1 cellular context compared by ENCODE assay signal in genomic region chr10:3766046-3766761, GRCh38.
TF ChIP-seq lines count a peak whose summit lies in the region.

No MANE protein-coding gene starts in this region.

TF ChIP-seq in HepG2, 621 proteins besides CTCF, POLR2A, EP300 and RAD21 (continued from another document and continues in another):
- TF ChIP-seq, protein P1, sequence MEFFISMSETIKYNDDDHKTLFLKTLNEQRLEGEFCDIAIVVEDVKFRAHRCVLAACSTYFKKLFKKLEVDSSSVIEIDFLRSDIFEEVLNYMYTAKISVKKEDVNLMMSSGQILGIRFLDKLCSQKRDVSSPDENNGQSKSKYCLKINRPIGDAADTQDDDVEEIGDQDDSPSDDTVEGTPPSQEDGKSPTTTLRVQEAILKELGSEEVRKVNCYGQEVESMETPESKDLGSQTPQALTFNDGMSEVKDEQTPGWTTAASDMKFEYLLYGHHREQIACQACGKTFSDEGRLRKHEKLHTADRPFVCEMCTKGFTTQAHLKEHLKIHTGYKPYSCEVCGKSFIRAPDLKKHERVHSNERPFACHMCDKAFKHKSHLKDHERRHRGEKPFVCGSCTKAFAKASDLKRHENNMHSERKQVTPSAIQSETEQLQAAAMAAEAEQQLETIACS (CRISPR knock-in tag; IDR thresholded peaks at IDR 0.05) = no peak
- TF ChIP-seq ZSCAN12 (CRISPR knock-in tag; IDR thresholded peaks at IDR 0.05) (0 out of 2 replicates have a peak, but pooled peaks have one; percentile 59), ZNF335 (CRISPR knock-in tag; IDR thresholded peaks at IDR 0.05) (peak; percentile 51; the same call in 1 of the 2 replicates), MBNL3 (CRISPR knock-in tag; conservative IDR thresholded peaks at IDR 0.05) (no peak), MAFF (IDR thresholded peaks at IDR 0.05; ENCODE audit: low read depth, low read length) (no peak), HNF4A (CRISPR knock-in tag; IDR thresholded peaks at IDR 0.05) (peak; percentile 95), ATF1 (CRISPR knock-in tag; IDR thresholded peaks at IDR 0.05) (peak; percentile 29; the same call in 1 of the 2 replicates), ZMYM3 (CRISPR knock-in tag; IDR thresholded peaks at IDR 0.05) (peak; percentile 73; the same call in 1 of the 2 replicates), ZNF780A (CRISPR knock-in tag; IDR thresholded peaks at IDR 0.05) (no peak), ZXDC (CRISPR knock-in tag; IDR thresholded peaks at IDR 0.05) (no peak), ZBTB21 (CRISPR knock-in tag; IDR thresholded peaks at IDR 0.05) (peak; percentile 85; the same call in 1 of the 2 replicates), REPIN1 (CRISPR knock-in tag; IDR thresholded peaks at IDR 0.05; ENCODE audit: borderline replicate concordance, low read depth) (peak; percentile 74; the same call in 1 of the 2 replicates), ZNF83 (CRISPR knock-in tag; IDR thresholded peaks at IDR 0.05; ENCODE audit: borderline replicate concordance) (no peak), RFXANK (CRISPR knock-in tag; IDR thresholded peaks at IDR 0.05) (no peak), SETDB1 (CRISPR knock-in tag; IDR thresholded peaks at IDR 0.05; ENCODE audit: borderline replicate concordance) (no peak), ISX (CRISPR knock-in tag; conservative IDR thresholded peaks at IDR 0.05) (no peak), ZNF232 (CRISPR knock-in tag; IDR thresholded peaks at IDR 0.05; ENCODE audit: borderline replicate concordance) (no peak), ZNF33B (CRISPR knock-in tag; IDR thresholded peaks at IDR 0.05) (no peak), FOXO1 (CRISPR knock-in tag; IDR thresholded peaks at IDR 0.05) (peak; percentile 56; the same call in 1 of the 2 replicates), KLF12 (CRISPR knock-in tag; IDR thresholded peaks at IDR 0.05; ENCODE audit: borderline replicate concordance) (0 out of 2 replicates have a peak, but pooled peaks have one; percentile 11), MED13 (CRISPR knock-in tag; IDR thresholded peaks at IDR 0.05) (no peak), BRCA1 (CRISPR knock-in tag; IDR thresholded peaks at IDR 0.05) (no peak), ZBTB1 (CRISPR knock-in tag; IDR thresholded peaks at IDR 0.05; ENCODE audit: borderline replicate concordance) (no peak), ELF4 (CRISPR knock-in tag; IDR thresholded peaks at IDR 0.05; ENCODE audit: borderline replicate concordance) (0 out of 2 replicates have a peak, but pooled peaks have one; percentile 63), SCMH1 (CRISPR knock-in tag; IDR thresholded peaks at IDR 0.05; ENCODE audit: borderline replicate concordance) (no peak), KAT7 (CRISPR knock-in tag; IDR thresholded peaks at IDR 0.05; ENCODE audit: borderline replicate concordance) (no peak), HDAC6 (IDR thresholded peaks at IDR 0.05; ENCODE audit: low read depth, low read length) (no peak), TSC22D2 (CRISPR knock-in tag; IDR thresholded peaks at IDR 0.05; ENCODE audit: borderline replicate concordance) (no peak), ZMYM2 (CRISPR knock-in tag; IDR thresholded peaks at IDR 0.05) (no peak), CBX5 (CRISPR knock-in tag; IDR thresholded peaks at IDR 0.05; ENCODE audit: borderline replicate concordance) (no peak), ZNF781 (CRISPR knock-in tag; IDR thresholded peaks at IDR 0.05; ENCODE audit: borderline replicate concordance, not compliant biosample characterization) (no peak), GPBP1L1 (CRISPR knock-in tag; IDR thresholded peaks at IDR 0.05) (no peak), GLMP (CRISPR knock-in tag; IDR thresholded peaks at IDR 0.05; ENCODE audit: borderline replicate concordance) (no peak), KDM5B (CRISPR knock-in tag; IDR thresholded peaks at IDR 0.05; ENCODE audit: borderline replicate concordance) (no peak), TP53 (CRISPR knock-in tag; conservative IDR thresholded peaks at IDR 0.05) (no peak), KDM1A (CRISPR knock-in tag; IDR thresholded peaks at IDR 0.05) (no peak), ZNF136 (CRISPR knock-in tag; IDR thresholded peaks at IDR 0.05; ENCODE audit: low read depth) (no peak), GTF2F1 (IDR thresholded peaks at IDR 0.05; ENCODE audit: low read length) (no peak), ZNF784 (CRISPR knock-in tag; IDR thresholded peaks at IDR 0.05; ENCODE audit: borderline replicate concordance) (no peak), ZBTB3 (CRISPR knock-in tag; IDR thresholded peaks at IDR 0.05; ENCODE audit: borderline replicate concordance, low read depth) (no peak), ZNF12 (CRISPR knock-in tag; IDR thresholded peaks at IDR 0.05) (no peak), ZNF264 (CRISPR knock-in tag; IDR thresholded peaks at IDR 0.05) (0 out of 2 replicates have a peak, but pooled peaks have one; percentile 24), ZNF101 (CRISPR knock-in tag; IDR thresholded peaks at IDR 0.05; ENCODE audit: borderline replicate concordance, low read depth) (no peak), FOSL1 (CRISPR knock-in tag; IDR thresholded peaks at IDR 0.05; ENCODE audit: borderline replicate concordance) (no peak), TBP (CRISPR knock-in tag; IDR thresholded peaks at IDR 0.05) (no peak), ZNF713 (CRISPR knock-in tag; IDR thresholded peaks at IDR 0.05) (no peak), NFE2L2 (IDR thresholded peaks at IDR 0.05; ENCODE audit: low read length) (no peak), MAFG (CRISPR knock-in tag; IDR thresholded peaks at IDR 0.05) (no peak)
- TF ChIP-seq, protein P2, sequence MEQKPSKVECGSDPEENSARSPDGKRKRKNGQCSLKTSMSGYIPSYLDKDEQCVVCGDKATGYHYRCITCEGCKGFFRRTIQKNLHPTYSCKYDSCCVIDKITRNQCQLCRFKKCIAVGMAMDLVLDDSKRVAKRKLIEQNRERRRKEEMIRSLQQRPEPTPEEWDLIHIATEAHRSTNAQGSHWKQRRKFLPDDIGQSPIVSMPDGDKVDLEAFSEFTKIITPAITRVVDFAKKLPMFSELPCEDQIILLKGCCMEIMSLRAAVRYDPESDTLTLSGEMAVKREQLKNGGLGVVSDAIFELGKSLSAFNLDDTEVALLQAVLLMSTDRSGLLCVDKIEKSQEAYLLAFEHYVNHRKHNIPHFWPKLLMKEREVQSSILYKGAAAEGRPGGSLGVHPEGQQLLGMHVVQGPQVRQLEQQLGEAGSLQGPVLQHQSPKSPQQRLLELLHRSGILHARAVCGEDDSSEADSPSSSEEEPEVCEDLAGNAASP (CRISPR knock-in tag; IDR thresholded peaks at IDR 0.05; ENCODE audit: borderline replicate concordance) = peak; percentile 51; the same call in 1 of the 2 replicates
- TF ChIP-seq, protein P3, sequence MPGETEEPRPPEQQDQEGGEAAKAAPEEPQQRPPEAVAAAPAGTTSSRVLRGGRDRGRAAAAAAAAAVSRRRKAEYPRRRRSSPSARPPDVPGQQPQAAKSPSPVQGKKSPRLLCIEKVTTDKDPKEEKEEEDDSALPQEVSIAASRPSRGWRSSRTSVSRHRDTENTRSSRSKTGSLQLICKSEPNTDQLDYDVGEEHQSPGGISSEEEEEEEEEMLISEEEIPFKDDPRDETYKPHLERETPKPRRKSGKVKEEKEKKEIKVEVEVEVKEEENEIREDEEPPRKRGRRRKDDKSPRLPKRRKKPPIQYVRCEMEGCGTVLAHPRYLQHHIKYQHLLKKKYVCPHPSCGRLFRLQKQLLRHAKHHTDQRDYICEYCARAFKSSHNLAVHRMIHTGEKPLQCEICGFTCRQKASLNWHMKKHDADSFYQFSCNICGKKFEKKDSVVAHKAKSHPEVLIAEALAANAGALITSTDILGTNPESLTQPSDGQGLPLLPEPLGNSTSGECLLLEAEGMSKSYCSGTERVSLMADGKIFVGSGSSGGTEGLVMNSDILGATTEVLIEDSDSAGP (CRISPR knock-in tag; IDR thresholded peaks at IDR 0.05; ENCODE audit: borderline replicate concordance) = peak; percentile 68
- TF ChIP-seq, protein P4, sequence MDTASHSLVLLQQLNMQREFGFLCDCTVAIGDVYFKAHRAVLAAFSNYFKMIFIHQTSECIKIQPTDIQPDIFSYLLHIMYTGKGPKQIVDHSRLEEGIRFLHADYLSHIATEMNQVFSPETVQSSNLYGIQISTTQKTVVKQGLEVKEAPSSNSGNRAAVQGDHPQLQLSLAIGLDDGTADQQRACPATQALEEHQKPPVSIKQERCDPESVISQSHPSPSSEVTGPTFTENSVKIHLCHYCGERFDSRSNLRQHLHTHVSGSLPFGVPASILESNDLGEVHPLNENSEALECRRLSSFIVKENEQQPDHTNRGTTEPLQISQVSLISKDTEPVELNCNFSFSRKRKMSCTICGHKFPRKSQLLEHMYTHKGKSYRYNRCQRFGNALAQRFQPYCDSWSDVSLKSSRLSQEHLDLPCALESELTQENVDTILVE (CRISPR knock-in tag; IDR thresholded peaks at IDR 0.05) = no peak
- TF ChIP-seq, protein P5, sequence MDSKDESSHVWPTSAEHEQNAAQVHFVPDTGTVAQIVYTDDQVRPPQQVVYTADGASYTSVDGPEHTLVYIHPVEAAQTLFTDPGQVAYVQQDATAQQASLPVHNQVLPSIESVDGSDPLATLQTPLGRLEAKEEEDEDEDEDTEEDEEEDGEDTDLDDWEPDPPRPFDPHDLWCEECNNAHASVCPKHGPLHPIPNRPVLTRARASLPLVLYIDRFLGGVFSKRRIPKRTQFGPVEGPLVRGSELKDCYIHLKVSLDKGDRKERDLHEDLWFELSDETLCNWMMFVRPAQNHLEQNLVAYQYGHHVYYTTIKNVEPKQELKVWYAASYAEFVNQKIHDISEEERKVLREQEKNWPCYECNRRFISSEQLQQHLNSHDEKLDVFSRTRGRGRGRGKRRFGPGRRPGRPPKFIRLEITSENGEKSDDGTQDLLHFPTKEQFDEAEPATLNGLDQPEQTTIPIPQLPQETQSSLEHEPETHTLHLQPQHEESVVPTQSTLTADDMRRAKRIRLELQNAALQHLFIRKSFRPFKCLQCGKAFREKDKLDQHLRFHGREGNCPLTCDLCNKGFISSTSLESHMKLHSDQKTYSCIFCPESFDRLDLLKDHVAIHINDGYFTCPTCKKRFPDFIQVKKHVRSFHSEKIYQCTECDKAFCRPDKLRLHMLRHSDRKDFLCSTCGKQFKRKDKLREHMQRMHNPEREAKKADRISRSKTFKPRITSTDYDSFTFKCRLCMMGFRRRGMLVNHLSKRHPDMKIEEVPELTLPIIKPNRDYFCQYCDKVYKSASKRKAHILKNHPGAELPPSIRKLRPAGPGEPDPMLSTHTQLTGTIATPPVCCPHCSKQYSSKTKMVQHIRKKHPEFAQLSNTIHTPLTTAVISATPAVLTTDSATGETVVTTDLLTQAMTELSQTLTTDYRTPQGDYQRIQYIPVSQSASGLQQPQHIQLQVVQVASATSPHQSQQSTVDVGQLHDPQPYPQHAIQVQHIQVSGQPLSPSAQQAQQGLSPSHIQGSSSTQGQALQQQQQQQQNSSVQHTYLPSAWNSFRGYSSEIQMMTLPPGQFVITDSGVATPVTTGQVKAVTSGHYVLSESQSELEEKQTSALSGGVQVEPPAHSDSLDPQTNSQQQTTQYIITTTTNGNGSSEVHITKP (CRISPR knock-in tag; IDR thresholded peaks at IDR 0.05; ENCODE audit: low read depth) = no peak
- TF ChIP-seq, protein P6, sequence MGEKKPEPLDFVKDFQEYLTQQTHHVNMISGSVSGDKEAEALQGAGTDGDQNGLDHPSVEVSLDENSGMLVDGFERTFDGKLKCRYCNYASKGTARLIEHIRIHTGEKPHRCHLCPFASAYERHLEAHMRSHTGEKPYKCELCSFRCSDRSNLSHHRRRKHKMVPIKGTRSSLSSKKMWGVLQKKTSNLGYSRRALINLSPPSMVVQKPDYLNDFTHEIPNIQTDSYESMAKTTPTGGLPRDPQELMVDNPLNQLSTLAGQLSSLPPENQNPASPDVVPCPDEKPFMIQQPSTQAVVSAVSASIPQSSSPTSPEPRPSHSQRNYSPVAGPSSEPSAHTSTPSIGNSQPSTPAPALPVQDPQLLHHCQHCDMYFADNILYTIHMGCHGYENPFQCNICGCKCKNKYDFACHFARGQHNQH (CRISPR knock-in tag; IDR thresholded peaks at IDR 0.05) = peak; percentile 65
